Comparison of ENCODE assay signal across 18 cellular contexts in genomic region chrX:105872921-105873320, GRCh38. TPM values are rescaled to one million over a fixed set of nuclear protein-coding genes. Genes with fewer than 3 reads are reported as not detected.
"Had no signal": no experiment of that assay in that cellular context is flagged by ENCODE, and none has a peak within 500 bp of the region (broad histone marks: within the 10 kb centered on the region; RNA-seq: fewer than 3 reads in every experiment).

No MANE protein-coding gene starts in this region.

- H3K4me1 ChIP-seq: left lung had no signal

- H3K36me3 Mint-ChIP-seq: activated CD4-positive, alpha-beta memory T cell treated with anti-CD3 and anti-CD28 coated beads for 36 hours; activated naive CD8-positive, alpha-beta T cell treated with anti-CD3 and anti-CD28 coated beads for 36 hours; memory B cell had no signal

- ATAC-seq: activated T-cell treated with anti-CD3 and anti-CD28 coated beads, Interleukin-2, amount 50 U/mL, for 72 hours; effector memory CD8-positive, alpha-beta T cell; left lung; sciatic nerve had no signal

- H3K9me3 Mint-ChIP-seq: activated CD4-positive, alpha-beta memory T cell treated with anti-CD3 and anti-CD28 coated beads for 36 hours; activated T-cell treated with anti-CD3 and anti-CD28 coated beads, Interleukin-2, amount 50 U/mL, for 72 hours; dendritic cell treated with granulocyte-macrophage colony-stimulating factor and Interleukin-4, amounts not matched to agents 40 ng/mL and 50 ng/mL, for 4 days; memory B cell; nephron had no signal

- H3K27ac ChIP-seq: left lung had no signal

- H3K27ac Mint-ChIP-seq: activated CD4-positive, alpha-beta memory T cell treated with anti-CD3 and anti-CD28 coated beads for 36 hours; activated naive CD8-positive, alpha-beta T cell treated with anti-CD3 and anti-CD28 coated beads for 36 hours; activated T-cell treated with anti-CD3 and anti-CD28 coated beads, Interleukin-2, amount 50 U/mL, for 72 hours; dendritic cell treated with granulocyte-macrophage colony-stimulating factor and Interleukin-4, amounts not matched to agents 40 ng/mL and 50 ng/mL, for 4 days; effector memory CD8-positive, alpha-beta T cell; memory B cell; nephron; progenitor cell of endocrine pancreas had no signal

- H3K9me3 ChIP-seq: left lung had no signal

- H3K27me3 Mint-ChIP-seq: activated CD4-positive, alpha-beta memory T cell treated with anti-CD3 and anti-CD28 coated beads for 36 hours; activated naive CD8-positive, alpha-beta T cell treated with anti-CD3 and anti-CD28 coated beads for 36 hours; central memory CD8-positive, alpha-beta T cell; dendritic cell treated with granulocyte-macrophage colony-stimulating factor and Interleukin-4, amounts not matched to agents 40 ng/mL and 50 ng/mL, for 4 days; effector memory CD8-positive, alpha-beta T cell; memory B cell; progenitor cell of endocrine pancreas had no signal

- H3K4me3 ChIP-seq: left lung had no signal

- DNase-seq: activated CD4-positive, alpha-beta memory T cell treated with anti-CD3 and anti-CD28 coated beads for 36 hours; activated CD4-positive, alpha-beta T cell treated with anti-CD3 and anti-CD28 coated beads for 1 hour; activated gamma-delta T cell treated with Interleukin-2 at 50 U/mL for 16 hours; activated naive CD8-positive, alpha-beta T cell treated with anti-CD3 and anti-CD28 coated beads for 36 hours; activated T-cell treated with anti-CD3 and anti-CD28 coated beads, Interleukin-2, amount 50 U/mL, for 72 hours; aorta; effector memory CD8-positive, alpha-beta T cell; left lung; occipital lobe; stimulated activated CD4-positive, alpha-beta T cell treated with anti-CD3 and anti-CD28 coated beads, Interleukin-2, amount 100 ng/mL, for 48 hours; stimulated activated naive CD4-positive, alpha-beta T cell treated with Interleukin-2 at 50 U/mL for 16 hours; T1000 had no signal

- H3K27me3 ChIP-seq: left lung had no signal

- H3K36me3 ChIP-seq: left lung had no signal

- H3K4me3 Mint-ChIP-seq: activated CD4-positive, alpha-beta memory T cell treated with anti-CD3 and anti-CD28 coated beads for 36 hours; activated naive CD8-positive, alpha-beta T cell treated with anti-CD3 and anti-CD28 coated beads for 36 hours; activated T-cell treated with anti-CD3 and anti-CD28 coated beads, Interleukin-2, amount 50 U/mL, for 72 hours; central memory CD8-positive, alpha-beta T cell; dendritic cell treated with granulocyte-macrophage colony-stimulating factor and Interleukin-4, amounts not matched to agents 40 ng/mL and 50 ng/mL, for 4 days; effector memory CD8-positive, alpha-beta T cell; memory B cell; nephron had no signal

- H3K4me1 Mint-ChIP-seq: activated naive CD8-positive, alpha-beta T cell treated with anti-CD3 and anti-CD28 coated beads for 36 hours; central memory CD8-positive, alpha-beta T cell; memory B cell had no signal

RNA-seq across cellular contexts. Expression of gene NRK, which starts 50.6 kb away (rescaled TPM):
- total RNA-seq: activated CD4-positive, alpha-beta memory T cell treated with anti-CD3 and anti-CD28 coated beads for 36 hours; activated naive CD8-positive, alpha-beta T cell treated with anti-CD3 and anti-CD28 coated beads for 36 hours; activated T-cell treated with anti-CD3 and anti-CD28 coated beads, Interleukin-2, amount 50 U/mL, for 72 hours had no signal
